24 cellular contexts compared by ENCODE assay signal in genomic region chr3:171835116-171835515, GRCh38. TPM values are rescaled to one million over a fixed set of nuclear protein-coding genes. Genes with fewer than 3 reads are reported as not detected.
DNase-seq lines count a peak whose midpoint lies in the region; ATAC-seq and TF ChIP-seq lines count a peak whose summit lies in the region.
"Had no signal": no experiment of that assay in that cellular context is flagged by ENCODE, and none has a peak within 500 bp of the region (broad histone marks: within the 10 kb centered on the region; RNA-seq: fewer than 3 reads in every experiment).

No MANE protein-coding gene starts in this region.

- peaks cover 5 to 79% (median 55%) of the 10 kb centered on the region in 9 donors for H3K4me1 ChIP-seq in heart right ventricle
- peaks cover 45% of the 10 kb centered on the region for H3K4me1 ChIP-seq in lower lobe of right lung
- peaks cover 22% of the 10 kb centered on the region for H3K4me1 ChIP-seq in smooth muscle cell (ENCODE audit: low read depth)
- peaks cover 0 to 44% (median 9%) of the 10 kb centered on the region in 4 donors for H3K4me1 ChIP-seq in tibial nerve

- H3K4me2 ChIP-seq in smooth muscle cell = peak overlapping the region; percentile 63

- WGBS in heart right ventricle, 2 donors = 40 to 48% methylated on average over 5 of the region's 5 CpGs
- 36% methylated on average over 5 of the region's 5 CpGs for WGBS in smooth muscle cell (ENCODE audit: low lambda C conversion rate)
- WGBS in tibial nerve, 2 donors = 87 to 90% methylated on average over 5 of the region's 5 CpGs

- H3K27ac ChIP-seq in heart right ventricle = peak overlapping the region in 9 of 10 donors; percentile 2 to 84 (median 59)
- no peak overlapping the region for H3K27ac ChIP-seq in lower lobe of right lung
- H3K27ac ChIP-seq in smooth muscle cell (ENCODE audit: low read depth) = peak overlapping the region; percentile 90
- no peak overlapping the region for H3K27ac ChIP-seq in tibial nerve
- H3K27ac ChIP-seq: VCaP had no signal

- no peaks in the 10 kb centered on the region for H3K79me2 ChIP-seq in smooth muscle cell (ENCODE audit: low read depth)

- peaks cover 27% of the 10 kb centered on the region for H3F3A ChIP-seq in smooth muscle cell (ENCODE audit: low read depth)

- peak in 1 of 2 donors; percentile 41 for TF ChIP-seq EP300 in tibial nerve (IDR thresholded peaks at IDR 0.05)

- H3K9ac ChIP-seq in smooth muscle cell (ENCODE audit: low read depth) = peak overlapping the region; percentile 74

- ATAC-seq in heart right ventricle = peak in 3 of 8 donors; percentile 35 to 44 (median 41)
- no peak for ATAC-seq in Right ventricle myocardium inferior
- peak; percentile 40 to 60 for ATAC-seq in lower lobe of right lung
- no peak for ATAC-seq in GM18909 (IDR thresholded peaks at IDR 0.05; ENCODE audit: poor library complexity, unreplicated experiment)
- ATAC-seq: activated naive CD8-positive, alpha-beta T cell treated with anti-CD3 and anti-CD28 coated beads, Interleukin-2, amount 50 U/mL, for 24 hours; activated T-helper 17 cell treated with anti-CD3 and anti-CD28 coated beads, Interleukin-2, amount 50 U/mL, for 72 hours; sciatic nerve; T-cell had no signal

- no peak for DNase-seq in heart right ventricle
- no peak for DNase-seq in Right ventricle myocardium inferior (ENCODE audit: missing footprints)
- DNase-seq in OCI-M1 (lab: John Stamatoyannopoulos, UW) = peak; percentile 18
- no peak for DNase-seq in lower lobe of right lung
- no peak for DNase-seq in smooth muscle cell (lab: John Stamatoyannopoulos, UW; ENCODE audit: unreplicated experiment)
- DNase-seq in NCI-H2171 (lab: John Stamatoyannopoulos, UW) = no peak
- no peak for DNase-seq in tibial nerve (ENCODE audit: low spot score in 2 of 2)
- DNase-seq: activated CD4-positive, alpha-beta T cell treated with anti-CD3 and anti-CD28 coated beads, Interleukin-2, amount 50 U/mL, for 1 hour; activated naive CD8-positive, alpha-beta T cell treated with anti-CD3 and anti-CD28 coated beads, Interleukin-2, amount 50 U/mL, for 24 hours; cortex of kidney; MM.1S; NCI-H1930; NCI-H446 treated with DMSO at 0.1 percent for 48 hours; NK-92 treated with Interleukin-12 subunit alpha and Interleukin-12 subunit beta, amount 100 ng/mL, for 24 hours; T-cell had no signal

- H3K4me3 ChIP-seq in heart right ventricle (no peak overlapping the region), lower lobe of right lung (no peak overlapping the region), smooth muscle cell (no peak overlapping the region), tibial nerve (no peak overlapping the region)
- H3K4me3 ChIP-seq: BLaER1 treated with 17β-estradiol and CSF1 and Interleukin-3, amounts not matched to agents 10 nM and 100 nM had no signal

- H2AFZ ChIP-seq in smooth muscle cell (ENCODE audit: low read depth) = peak overlapping the region; percentile 80

- H3K36me3 ChIP-seq in heart right ventricle = no peaks in the 10 kb centered on the region
- H3K36me3 ChIP-seq in lower lobe of right lung = no peaks in the 10 kb centered on the region
- no peaks in the 10 kb centered on the region for H3K36me3 ChIP-seq in smooth muscle cell (ENCODE audit: low read depth)
- no peaks in the 10 kb centered on the region for H3K36me3 ChIP-seq in tibial nerve
- H3K36me3 ChIP-seq: BLaER1 treated with 17β-estradiol and CSF1 and Interleukin-3, amounts not matched to agents 10 nM and 100 nM had no signal

- TF ChIP-seq POLR2A in tibial nerve (IDR thresholded peaks at IDR 0.05) = no peak

- TF ChIP-seq CTCF in heart right ventricle (IDR thresholded peaks at IDR 0.05) (no peak), lower lobe of right lung (IDR thresholded peaks at IDR 0.05) (no peak), smooth muscle cell (IDR thresholded peaks at IDR 0.05; ENCODE audit: borderline replicate concordance, insufficient read depth, poor library complexity, severe bottlenecking) (no peak), tibial nerve (IDR thresholded peaks at IDR 0.05) (no peak)

- intact Hi-C loops in heart right ventricle (cut with DNase I) (loop anchor here in 5 of 10 donors (5.0 to 10.0 kb wide), 8 partner anchors 60 to 500 kb away; partner anchors contain the start of gene FNDC3B (in 1 of the 5)), Right ventricle myocardium inferior (cut with DNase I) (loop anchor here (5.0 to 10.0 kb wide), 4 partner anchors 202 to 507 kb away; partner anchors contain the start of gene FNDC3B), lower lobe of right lung (cut with DNase I) (no loop called here)

- H4K20me1 ChIP-seq in smooth muscle cell (ENCODE audit: low read depth) = no peaks in the 10 kb centered on the region
- H4K20me1 ChIP-seq: BLaER1 treated with 17β-estradiol and CSF1 and Interleukin-3, amounts not matched to agents 10 nM and 100 nM had no signal

- H3K27me3 ChIP-seq in heart right ventricle = no peaks in the 10 kb centered on the region
- H3K27me3 ChIP-seq in lower lobe of right lung (ENCODE audit: low read depth) = no peaks in the 10 kb centered on the region
- H3K27me3 ChIP-seq in smooth muscle cell (ENCODE audit: low read depth) = no peaks in the 10 kb centered on the region
- no peaks in the 10 kb centered on the region for H3K27me3 ChIP-seq in tibial nerve
- H3K27me3 ChIP-seq: BLaER1 treated with 17β-estradiol and CSF1 and Interleukin-3, amounts not matched to agents 10 nM and 100 nM had no signal

- H3K9me3 ChIP-seq in heart right ventricle (no peaks in the 10 kb centered on the region), lower lobe of right lung (no peaks in the 10 kb centered on the region), smooth muscle cell (replicated peaks; ENCODE audit: low read depth) (no peaks in the 10 kb centered on the region), tibial nerve (no peaks in the 10 kb centered on the region)
- H3K9me3 ChIP-seq: BLaER1 treated with 17β-estradiol and CSF1 and Interleukin-3, amounts not matched to agents 10 nM and 100 nM had no signal

RNA-seq across cellular contexts. Expression of gene TMEM212, which starts 8.0 kb away (rescaled TPM):
- total RNA-seq in heart right ventricle (not detected), Right ventricle myocardium inferior (not detected), lower lobe of right lung (5.2 TPM), smooth muscle cell (not detected in 2 replicates), tibial nerve (not detected)
- polyA plus RNA-seq in heart right ventricle (not detected), smooth muscle cell (not detected in 2 replicates)
- total RNA-seq: A673; activated T-helper 17 cell treated with anti-CD3 and anti-CD28 coated beads, Interleukin-2, amount 50 U/mL, for 72 hours; liver; osteoblast; sciatic nerve; T-cell; temporal lobe had no signal
- polyA plus RNA-seq: liver had no signal

RNA-seq across cellular contexts. Expression of gene PLD1, which starts 24.8 kb away (rescaled TPM):
- total RNA-seq in heart right ventricle = 10 to 100 TPM; 51.4 to 83.3 (median 67.1) TPM
- polyA plus RNA-seq in heart right ventricle = 10 to 100 TPM; 10.5 to 13.3 TPM
- total RNA-seq in Right ventricle myocardium inferior = 78.0 TPM
- total RNA-seq in lower lobe of right lung = 27.7 TPM
- 33.8 and 36.1 TPM in 2 replicates for total RNA-seq in smooth muscle cell
- 15.2 and 15.6 TPM in 2 replicates for polyA plus RNA-seq in smooth muscle cell
- total RNA-seq in tibial nerve = 10 to 100 TPM; 15.3 to 55.9 (median 45.4) TPM

Comparison
In these comparisons a context has a peak if more than half of its experiments do, and no peak if none do; other contexts are left out.
1. ATAC-seq: peak in lower lobe of right lung (2 of 2); none in Right ventricle myocardium inferior (single experiment) and GM18909 (single experiment).
2. H3K27ac ChIP-seq: peak in heart right ventricle (9 of 10) and smooth muscle cell (single experiment); none in lower lobe of right lung (single experiment) and tibial nerve (0 of 4).